ENCODE assay signal across 16 cellular contexts in the genomic region with DNA sequence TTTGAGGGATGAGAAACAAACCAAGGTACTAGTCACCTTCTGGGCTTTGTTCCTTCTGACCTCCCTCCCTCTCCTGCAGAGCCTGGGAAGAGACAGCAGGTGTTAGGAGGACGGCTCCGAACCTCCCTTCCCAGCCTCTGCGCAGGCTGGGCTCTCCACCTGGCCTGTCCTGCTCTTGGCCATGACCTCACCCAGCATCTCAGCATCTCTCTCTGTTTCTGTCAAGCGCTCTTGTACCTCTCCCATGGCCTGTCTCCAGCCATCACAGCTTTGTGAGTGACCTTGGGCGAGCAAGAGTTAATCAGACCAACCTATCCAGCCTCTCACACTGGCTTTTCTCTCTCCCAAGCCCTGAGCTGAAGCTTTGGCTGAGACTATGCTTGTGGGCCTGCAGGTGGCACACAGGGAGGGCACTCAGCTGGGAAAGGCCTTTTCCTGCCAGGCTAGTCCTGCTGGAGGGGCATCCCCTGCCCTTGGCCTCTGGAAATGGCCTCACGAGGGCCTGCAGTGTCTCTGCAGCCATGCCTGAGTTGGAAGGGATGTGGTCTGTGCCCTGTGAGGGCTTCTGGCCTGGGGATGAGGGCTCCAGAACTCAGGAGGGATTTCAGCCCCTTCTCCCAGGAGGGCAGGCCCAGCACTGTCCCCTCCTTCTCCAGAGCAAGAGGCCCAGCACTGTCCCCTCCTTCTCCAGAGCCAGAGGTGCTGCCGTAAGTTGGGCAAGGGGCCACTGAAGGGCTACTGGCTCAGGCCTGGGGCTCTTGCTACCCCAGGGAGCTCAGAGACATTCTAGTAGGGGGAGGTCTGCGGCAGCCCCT. TPM values are rescaled to one million over a fixed set of nuclear protein-coding genes. Genes with fewer than 3 reads are reported as not detected.
"Had no signal": no experiment of that assay in that cellular context is flagged by ENCODE, and none has a peak within 500 bp of the region (broad histone marks: within the 10 kb centered on the region; RNA-seq: fewer than 3 reads in every experiment).

No MANE protein-coding gene starts in this region.

- H3K4me1 Mint-ChIP-seq: activated CD4-positive, alpha-beta memory T cell treated with anti-CD3 and anti-CD28 coated beads, Interleukin-2, amount 10 ng/mL, durations not matched to agents 7 days and 5 days; memory B cell; stimulated activated naive CD8-positive, alpha-beta T cell treated with anti-CD3 and anti-CD28 coated beads, Interleukin-15, amount 100 ng/mL, for 72 hours had no signal

- H3K36me3 ChIP-seq: ascending aorta, gastrocnemius medialis had no signal

- FAIRE-seq: colon, endothelial cell of umbilical vein had no signal

- H3K27ac ChIP-seq: ascending aorta, gastrocnemius medialis, testis had no signal

- H3K36me3 Mint-ChIP-seq: activated naive CD8-positive, alpha-beta T cell treated with anti-CD3 and anti-CD28 coated beads, Interleukin-2, amount 10 ng/mL, durations not matched to agents 7 days and 5 days; memory B cell; natural killer cell treated with Interleukin-12 subunit alpha and Interleukin-12 subunit beta and Interleukin-15 and Interleukin-18, amount 100 ng/mL, for 72 hours had no signal

- H3K4me3 ChIP-seq: ascending aorta, gastrocnemius medialis, testis had no signal

- H3K9me3 Mint-ChIP-seq: activated CD4-positive, alpha-beta memory T cell treated with anti-CD3 and anti-CD28 coated beads, Interleukin-2, amount 10 ng/mL, durations not matched to agents 7 days and 5 days; activated naive CD8-positive, alpha-beta T cell treated with anti-CD3 and anti-CD28 coated beads, Interleukin-2, amount 10 ng/mL, durations not matched to agents 7 days and 5 days; memory B cell; natural killer cell treated with Interleukin-12 subunit alpha and Interleukin-12 subunit beta and Interleukin-15 and Interleukin-18, amount 100 ng/mL, for 72 hours; stimulated activated naive CD8-positive, alpha-beta T cell treated with anti-CD3 and anti-CD28 coated beads, Interleukin-15, amount 100 ng/mL, for 72 hours; T-helper 2 cell treated with Interferon-gamma antibody and Interleukin-4, amounts not matched to agents 5 μg/mL and 100 μg/mL, for 36 hours had no signal

- ATAC-seq: gastrocnemius medialis; left colon; natural killer cell treated with Interleukin-12 subunit alpha and Interleukin-12 subunit beta and Interleukin-15 and Interleukin-18, amount 100 ng/mL, for 72 hours; stimulated activated naive CD8-positive, alpha-beta T cell treated with anti-CD3 and anti-CD28 coated beads, Interleukin-15, amount 100 ng/mL, for 72 hours had no signal

- H3K4me3 Mint-ChIP-seq: activated CD4-positive, alpha-beta memory T cell treated with anti-CD3 and anti-CD28 coated beads, Interleukin-2, amount 10 ng/mL, durations not matched to agents 7 days and 5 days; activated naive CD8-positive, alpha-beta T cell treated with anti-CD3 and anti-CD28 coated beads, Interleukin-2, amount 10 ng/mL, durations not matched to agents 7 days and 5 days; memory B cell; natural killer cell treated with Interleukin-12 subunit alpha and Interleukin-12 subunit beta and Interleukin-15 and Interleukin-18, amount 100 ng/mL, for 72 hours; stimulated activated naive CD8-positive, alpha-beta T cell treated with anti-CD3 and anti-CD28 coated beads, Interleukin-15, amount 100 ng/mL, for 72 hours; T-helper 2 cell treated with Interferon-gamma antibody and Interleukin-4, amounts not matched to agents 5 μg/mL and 100 μg/mL, for 36 hours had no signal

- H3K27me3 ChIP-seq: testis had no signal

- H3K27ac Mint-ChIP-seq: activated CD4-positive, alpha-beta memory T cell treated with anti-CD3 and anti-CD28 coated beads, Interleukin-2, amount 10 ng/mL, durations not matched to agents 7 days and 5 days; activated naive CD8-positive, alpha-beta T cell treated with anti-CD3 and anti-CD28 coated beads, Interleukin-2, amount 10 ng/mL, durations not matched to agents 7 days and 5 days; memory B cell; natural killer cell treated with Interleukin-12 subunit alpha and Interleukin-12 subunit beta and Interleukin-15 and Interleukin-18, amount 100 ng/mL, for 72 hours; stimulated activated naive CD8-positive, alpha-beta T cell treated with anti-CD3 and anti-CD28 coated beads, Interleukin-15, amount 100 ng/mL, for 72 hours; T-helper 2 cell treated with Interferon-gamma antibody and Interleukin-4, amounts not matched to agents 5 μg/mL and 100 μg/mL, for 36 hours had no signal

- DNase-seq: activated CD4-positive, alpha-beta memory T cell treated with anti-CD3 and anti-CD28 coated beads, Interleukin-2, amount 10 ng/mL, durations not matched to agents 7 days and 5 days; activated naive CD8-positive, alpha-beta T cell treated with anti-CD3 and anti-CD28 coated beads, Interleukin-2, amount 10 ng/mL, durations not matched to agents 7 days and 5 days; activated T-cell treated with anti-CD3 and anti-CD28 coated beads, Interleukin-2, amount 50 U/mL, for 48 hours; gastrocnemius medialis; stimulated activated CD4-positive, alpha-beta T cell treated with anti-CD3 and anti-CD28 coated beads, Interleukin-4, amount 100 ng/mL, for 4 hours; stimulated activated naive CD8-positive, alpha-beta T cell treated with anti-CD3 and anti-CD28 coated beads, Interleukin-15, amount 100 ng/mL, for 72 hours; testis had no signal

- H3K9me3 ChIP-seq: ascending aorta, gastrocnemius medialis, testis had no signal

RNA-seq across cellular contexts. Expression of a gene that starts 2.1 kb away (rescaled TPM):
- total RNA-seq: activated CD4-positive, alpha-beta memory T cell treated with anti-CD3 and anti-CD28 coated beads, Interleukin-2, amount 10 ng/mL, durations not matched to agents 7 days and 5 days; ascending aorta; endothelial cell of umbilical vein; osteocyte had no signal

RNA-seq across cellular contexts. Expression of a gene that starts 8.5 kb away (rescaled TPM):
- total RNA-seq: activated CD4-positive, alpha-beta memory T cell treated with anti-CD3 and anti-CD28 coated beads, Interleukin-2, amount 10 ng/mL, durations not matched to agents 7 days and 5 days; activated naive CD8-positive, alpha-beta T cell treated with anti-CD3 and anti-CD28 coated beads, Interleukin-2, amount 10 ng/mL, durations not matched to agents 7 days and 5 days; ascending aorta; endothelial cell of umbilical vein; left colon; natural killer cell treated with Interleukin-12 subunit alpha and Interleukin-12 subunit beta and Interleukin-15 and Interleukin-18, amount 100 ng/mL, for 72 hours; osteocyte; urinary bladder had no signal
- polyA plus RNA-seq: endothelial cell of umbilical vein had no signal

RNA-seq across cellular contexts. Expression of a gene that starts 32.7 kb away (rescaled TPM):
- total RNA-seq: activated CD4-positive, alpha-beta memory T cell treated with anti-CD3 and anti-CD28 coated beads, Interleukin-2, amount 10 ng/mL, durations not matched to agents 7 days and 5 days; activated naive CD8-positive, alpha-beta T cell treated with anti-CD3 and anti-CD28 coated beads, Interleukin-2, amount 10 ng/mL, durations not matched to agents 7 days and 5 days; ascending aorta; endothelial cell of umbilical vein; gastrocnemius medialis; left colon; natural killer cell treated with Interleukin-12 subunit alpha and Interleukin-12 subunit beta and Interleukin-15 and Interleukin-18, amount 100 ng/mL, for 72 hours; osteocyte; urinary bladder had no signal
- polyA plus RNA-seq: endothelial cell of umbilical vein, urinary bladder had no signal
